18 cellular contexts compared by ENCODE assay signal in the genomic region with DNA sequence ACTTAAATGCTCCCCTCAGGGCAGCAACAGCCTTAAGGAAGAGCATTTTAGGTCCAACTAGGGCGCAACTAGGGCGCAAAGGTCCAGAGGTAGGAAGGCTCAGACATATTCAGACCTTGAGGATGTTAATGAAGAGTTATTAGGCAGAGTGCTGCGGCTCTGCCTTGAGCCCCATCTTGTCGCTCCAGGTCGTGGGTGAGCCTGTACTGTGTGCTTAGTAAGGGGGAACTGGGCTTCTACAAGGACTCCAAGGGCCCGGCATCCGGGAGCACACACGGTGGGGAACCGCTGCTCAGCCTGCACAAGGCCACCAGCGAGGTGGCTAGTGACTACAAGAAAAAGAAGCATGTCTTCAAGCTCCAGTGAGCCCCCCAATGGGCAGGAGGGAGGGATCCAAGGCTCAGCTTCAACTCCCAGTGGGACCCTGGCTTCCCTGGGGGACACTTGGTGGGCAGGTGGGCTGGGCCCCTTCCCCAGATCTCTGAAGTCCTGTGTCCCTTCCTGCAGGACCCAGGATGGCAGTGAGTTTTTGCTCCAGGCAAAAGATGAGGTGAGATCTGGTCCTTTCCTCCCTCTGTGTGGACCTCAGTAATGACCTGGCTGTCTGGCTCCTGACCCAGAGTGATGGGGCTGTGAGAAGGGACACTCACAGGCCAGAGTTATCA.
"Had no signal": no experiment of that assay in that cellular context is flagged by ENCODE, and none has a peak within 500 bp of the region (broad histone marks: within the 10 kb centered on the region; RNA-seq: fewer than 3 reads in every experiment).

No MANE protein-coding gene starts in this region.

- H3K9me3 ChIP-seq: colonic mucosa, gastrocnemius medialis, heart left ventricle, suprapubic skin had no signal

- H3K27ac ChIP-seq: colonic mucosa, suprapubic skin, WERI-Rb-1 had no signal

- H3K4me1 ChIP-seq: colonic mucosa had no signal

- ATAC-seq: gastrocnemius medialis, heart left ventricle had no signal

- H3K36me3 ChIP-seq: colonic mucosa, gastrocnemius medialis, heart left ventricle, suprapubic skin had no signal

- H3K4me3 ChIP-seq: colonic mucosa, gastrocnemius medialis, heart left ventricle, suprapubic skin had no signal

- H3K27ac Mint-ChIP-seq: activated T-cell treated with anti-CD3 and anti-CD28 coated beads, Interleukin-2, amount 50 U/mL, for 24 hours; activated T-helper 2 cell treated with anti-CD3 and anti-CD28 coated beads, Interferon-gamma antibody, Interleukin-2, Interleukin-4, amounts not matched to agents 10 μg/mL and 5 μg/mL and 100 μg/mL, durations not matched to agents 14 hours and 24 hours and 36 hours; progenitor cell of endocrine pancreas; stimulated activated naive CD8-positive, alpha-beta T cell treated with anti-CD3 and anti-CD28 coated beads, Interleukin-15, Interleukin-2, amounts not matched to agents 100 ng/mL and 50 ng/mL, for 24 hours; type B pancreatic cell had no signal

- H3K9me3 Mint-ChIP-seq: activated CD4-positive, alpha-beta memory T cell treated with anti-CD3 and anti-CD28 coated beads for 36 hours; activated T-helper 2 cell treated with anti-CD3 and anti-CD28 coated beads, Interferon-gamma antibody, Interleukin-2, Interleukin-4, amounts not matched to agents 10 μg/mL and 5 μg/mL and 100 μg/mL, durations not matched to agents 14 hours and 24 hours and 36 hours; nephron; stimulated activated naive CD8-positive, alpha-beta T cell treated with anti-CD3 and anti-CD28 coated beads, Interleukin-15, Interleukin-2, amounts not matched to agents 100 ng/mL and 50 ng/mL, for 24 hours had no signal

- DNase-seq: activated CD4-positive, alpha-beta memory T cell treated with anti-CD3 and anti-CD28 coated beads for 36 hours; activated naive CD4-positive, alpha-beta T cell treated with Interleukin-2 at 50 U/mL for 16 hours; activated T-cell treated with anti-CD3 and anti-CD28 coated beads, Interleukin-2, amount 50 U/mL, for 24 hours; central memory CD4-positive, alpha-beta T cell; colonic mucosa; gastrocnemius medialis; stimulated activated CD4-positive, alpha-beta T cell treated with anti-CD3 and anti-CD28 coated beads, Interleukin-2, amount 100 ng/mL, for 24 hours; SW 1271; T-helper 2 cell; WERI-Rb-1 had no signal

- H3K4me3 Mint-ChIP-seq: activated CD4-positive, alpha-beta memory T cell treated with anti-CD3 and anti-CD28 coated beads for 36 hours; activated T-cell treated with anti-CD3 and anti-CD28 coated beads, Interleukin-2, amount 50 U/mL, for 24 hours; nephron; stimulated activated naive CD8-positive, alpha-beta T cell treated with anti-CD3 and anti-CD28 coated beads, Interleukin-15, Interleukin-2, amounts not matched to agents 100 ng/mL and 50 ng/mL, for 24 hours; type B pancreatic cell had no signal

- H3K36me3 Mint-ChIP-seq: activated CD4-positive, alpha-beta memory T cell treated with anti-CD3 and anti-CD28 coated beads for 36 hours; brain had no signal
